In genomic region chr16:74480150-74481029, GRCh38 we compare ENCODE assay signal across 8 cellular contexts. TPM values are rescaled to one million over a fixed set of nuclear protein-coding genes. Genes with fewer than 3 reads are reported as not detected.
DNase-seq lines count a peak whose midpoint lies in the region; ATAC-seq, FAIRE-seq and TF ChIP-seq lines count a peak whose summit lies in the region.

No MANE protein-coding gene starts in this region.

- no peak overlapping the region for H3K27ac ChIP-seq in pancreas

- peaks cover 66% of the 10 kb centered on the region for H3K36me3 Mint-ChIP-seq in WTC11

- no peaks in the 10 kb centered on the region for H3K9me3 ChIP-seq in pancreas

- no peaks in the 10 kb centered on the region for H3K27me3 ChIP-seq in pancreas

- no peak overlapping the region for H3K27ac Mint-ChIP-seq in WTC11

- H3K27me3 Mint-ChIP-seq in WTC11 (ENCODE audit: low read depth) = no peaks in the 10 kb centered on the region

- peak; percentile 82 for DNase-seq in EH (ENCODE audit: low read depth)
- DNase-seq in NCI-H226 = peak; percentile 91
- peak; percentile 60 for DNase-seq in fibroblast of mammary gland (ENCODE audit: low read depth)
- no peak for DNase-seq in pancreas
- DNase-seq in WTC11 (ENCODE audit: low spot score) = no peak
- no peak for DNase-seq in cortex of kidney (lab: John Stamatoyannopoulos, UW)

- no peak overlapping the region for H3K4me3 Mint-ChIP-seq in WTC11

- no peak overlapping the region for H3K4me3 ChIP-seq in fibroblast of mammary gland (ENCODE audit: control insufficient read depth, low read depth, low read length)
- H3K4me3 ChIP-seq in pancreas = no peak overlapping the region

- WGBS in pancreas, 2 donors = 48% methylated on average over 12 of the region's 12 CpGs

- H3K9me3 Mint-ChIP-seq in WTC11 = no peaks in the 10 kb centered on the region

- no peak for FAIRE-seq in pancreas (lab: Jason Lieb, UNC)

- CTCF ChIA-PET in WTC11 (lab: Charles Lee) = no interaction called here

- ATAC-seq in pancreas (peak; percentile 39 to 81 (median 66)), HG02610 (IDR thresholded peaks at IDR 0.05; ENCODE audit: unreplicated experiment) (no peak), HG03520 (IDR thresholded peaks at IDR 0.05; ENCODE audit: unreplicated experiment) (no peak), WTC11 (no peak)

- H3K4me1 ChIP-seq in pancreas = no peaks in the 10 kb centered on the region

- intact Hi-C loops in pancreas (cut with DNase I) = no loop called here

- H3K4me1 Mint-ChIP-seq in WTC11 = no peaks in the 10 kb centered on the region

- no peak for TF ChIP-seq CTCF in fibroblast of mammary gland (conservative IDR thresholded peaks at IDR 0.05; ENCODE audit: control insufficient read depth, insufficient read depth, low read depth, low read length)
- TF ChIP-seq CTCF in pancreas (IDR thresholded peaks at IDR 0.05) = no peak
- no peak for TF ChIP-seq CTCF in WTC11 (IDR thresholded peaks at IDR 0.05)

- POLR2A ChIA-PET in WTC11 (lab: Charles Lee) = no interaction called here

- H3K36me3 ChIP-seq in pancreas = peaks cover 0 to 25% (median 15%) of the 10 kb centered on the region in 3 donors

TF ChIP-seq in WTC11, 78 proteins besides CTCF, POLR2A, EP300 and RAD21:
- TF ChIP-seq ZNF281 (CRISPR knock-in tag; IDR thresholded peaks at IDR 0.05) (no peak), USF2 (CRISPR knock-in tag; IDR thresholded peaks at IDR 0.05) (no peak), FOXJ3 (CRISPR knock-in tag; IDR thresholded peaks at IDR 0.05; ENCODE audit: borderline replicate concordance) (no peak), IRF1 (CRISPR knock-in tag; IDR thresholded peaks at IDR 0.05) (no peak), FOXK1 (CRISPR knock-in tag; IDR thresholded peaks at IDR 0.05) (no peak), NFE2L1 (CRISPR knock-in tag; IDR thresholded peaks at IDR 0.05) (no peak), PRDM15 (CRISPR knock-in tag; IDR thresholded peaks at IDR 0.05) (no peak), ZNF416 (CRISPR knock-in tag; IDR thresholded peaks at IDR 0.05) (no peak), ZBTB43 (CRISPR knock-in tag; IDR thresholded peaks at IDR 0.05) (no peak), CDX4 (CRISPR knock-in tag; IDR thresholded peaks at IDR 0.05; ENCODE audit: borderline replicate concordance) (no peak)

RNA-seq across cellular contexts. Expression of gene CLEC18B, which starts 59.1 kb away (rescaled TPM):
- total RNA-seq in pancreas (1 to 10 TPM in 2 of 6 donors, under 1 TPM in 4; 0.21 to 1.5 (median 0.66) TPM), WTC11 (2021) (0.20 to 0.71 TPM (median 0.50 TPM) in 3 replicates)
- 1 to 10 TPM; 1.2 to 3.1 TPM for polyA plus RNA-seq in pancreas

Comparison
In these comparisons a context has a peak if more than half of its experiments do, and no peak if none do; other contexts are left out.
1. DNase-seq: peak in EH (single experiment), NCI-H226 (single experiment) and fibroblast of mammary gland (single experiment); none in pancreas (0 of 6), WTC11 (single experiment) and cortex of kidney (single experiment).
2. ATAC-seq: peak in pancreas (4 of 4); none in HG02610 (single experiment), HG03520 (single experiment) and WTC11 (single experiment).